Comparison of ENCODE assay signal across 14 cellular contexts in genomic region chr1:13809461-13810159, GRCh38.
A peak's percentile ranks its signal among the peaks of the same experiment; 100 is the strongest.
DNase-seq lines count a peak whose midpoint lies in the region; ATAC-seq and TF ChIP-seq lines count a peak whose summit lies in the region.
"Had no signal": no experiment of that assay in that cellular context is flagged by ENCODE, and none has a peak within 500 bp of the region (broad histone marks: within the 10 kb centered on the region; RNA-seq: fewer than 3 reads in every experiment).

No MANE protein-coding gene starts in this region.

- intact Hi-C loops in activated CD4-positive, alpha-beta T cell treated with anti-CD3 and anti-CD28 coated beads for 36 hours (cut with DNase I, micrococcal nuclease), result loop anchor here (10.0 kb wide), 2 partner anchors 115 to 155 kb away; no protein-coding TSS in a partner anchor
- intact Hi-C loops in lower leg skin (cut with DNase I; ENCODE audit: low total_unique reads), result no loop called here
- intact Hi-C loops in PC-9 (cut with micrococcal nuclease; ENCODE audit: unreplicated experiment), result loop anchor here (5.0 kb wide), 2 partner anchors 62 to 142 kb away; no protein-coding TSS in a partner anchor

- no peaks in the 10 kb centered on the region for H3K27me3 ChIP-seq in PC-9 (ENCODE audit: insufficient read depth, low read depth)
- H3K27me3 ChIP-seq: SJCRH30 had no signal

- TF ChIP-seq CTCF in GM12864 (IDR thresholded peaks at IDR 0.05; ENCODE audit: low read depth, low read length, missing control alignments), result peak; percentile 25
- no peak for TF ChIP-seq CTCF in lower leg skin (IDR thresholded peaks at IDR 0.05)
- no peak for TF ChIP-seq CTCF in PC-9 (conservative IDR thresholded peaks at IDR 0.05)

- H3K36me3 Mint-ChIP-seq in activated CD4-positive, alpha-beta T cell treated with anti-CD3 and anti-CD28 coated beads for 36 hours (ENCODE audit: low read depth), result no peaks in the 10 kb centered on the region
- peaks cover 0 to 5% (median 0%) of the 10 kb centered on the region in 3 donors for H3K36me3 Mint-ChIP-seq in immature natural killer cell

- H3K4me3 Mint-ChIP-seq in activated CD4-positive, alpha-beta T cell treated with anti-CD3 and anti-CD28 coated beads for 36 hours, result no peak overlapping the region
- peak overlapping the region in 1 of 5 donors; percentile 3 for H3K4me3 Mint-ChIP-seq in immature natural killer cell

- H3K4me2 ChIP-seq in PC-9, result no peak overlapping the region

- ATAC-seq in activated CD4-positive, alpha-beta T cell treated with anti-CD3 and anti-CD28 coated beads for 36 hours, result peak; percentile 42

- CTCF ChIA-PET in activated CD4-positive, alpha-beta T cell treated with anti-CD3 and anti-CD28 coated beads for 36 hours (lab: Charles Lee), result interaction anchor here (1.3 kb wide), 1 partner anchor 144 kb away, joined by 3 read pairs; no protein-coding TSS in a partner anchor
- CTCF ChIA-PET in PC-9 (lab: Charles Lee), result no interaction called here

- no peaks in the 10 kb centered on the region for H3F3A ChIP-seq in PC-9 (ENCODE audit: insufficient read depth, low read depth)

- TF ChIP-seq POLR2A in lower leg skin (IDR thresholded peaks at IDR 0.05), result no peak

- H3K27ac ChIP-seq in PC-9, result no peak overlapping the region
- H3K27ac ChIP-seq: SJCRH30, thoracic aorta had no signal

- H3K4me1 ChIP-seq in PC-9 (replicated peaks; ENCODE audit: insufficient read depth), result no peaks in the 10 kb centered on the region
- H3K4me1 ChIP-seq: SJCRH30 had no signal

- POLR2A ChIA-PET in activated CD4-positive, alpha-beta T cell treated with anti-CD3 and anti-CD28 coated beads for 36 hours (lab: Charles Lee), result no interaction called here
- POLR2A ChIA-PET in PC-9 (lab: Charles Lee; ENCODE audit: unreplicated experiment), result no interaction called here

- H3K4me3 ChIP-seq in GM12864 (ENCODE audit: low read depth, low read length) (no peak overlapping the region), lower leg skin (ENCODE audit: low read depth, poor library complexity, severe bottlenecking) (no peak overlapping the region), PC-9 (no peak overlapping the region)
- H3K4me3 ChIP-seq: SJCRH30, thoracic aorta had no signal

- DNase-seq in activated CD4-positive, alpha-beta T cell treated with anti-CD3 and anti-CD28 coated beads for 36 hours, result peak; percentile 35
- no peak for DNase-seq in activated CD4-positive, alpha-beta T cell treated with anti-CD3 and anti-CD28 coated beads, Interleukin-2, amount 50 U/mL, for 4 hours
- no peak for DNase-seq in GM12864 (ENCODE audit: low read depth)
- peak; percentile 19 for DNase-seq in SW480 (ENCODE audit: low spot score)
- peak; percentile 30 to 33 (median 32) for DNase-seq in immature natural killer cell
- no peak for DNase-seq in lower leg skin (ENCODE audit: low spot score in 2 of 2)
- DNase-seq in PC-9, result no peak
- DNase-seq in HPDE6-E6E7 (ENCODE audit: extremely low spot score), result no peak
- DNase-seq: activated CD4-positive, alpha-beta T cell treated with anti-CD3 and anti-CD28 coated beads for 4 hours; amniotic stem cell; dermis blood vessel endothelial cell; MM.1S had no signal

- H3K36me3 ChIP-seq in PC-9 (ENCODE audit: low read depth), result no peaks in the 10 kb centered on the region
- H3K36me3 ChIP-seq: SJCRH30 had no signal

- WGBS in lower leg skin, 2 donors, result 78 to 86% methylated on average over 15 of the region's 15 CpGs

- no peaks in the 10 kb centered on the region for H3K9me3 ChIP-seq in PC-9 (ENCODE audit: insufficient read depth, low read depth)
- H3K9me3 ChIP-seq: SJCRH30, thoracic aorta had no signal

- no peaks in the 10 kb centered on the region for H3K79me2 ChIP-seq in PC-9 (ENCODE audit: low read depth)

- no peaks in the 10 kb centered on the region for H3K9me3 Mint-ChIP-seq in activated CD4-positive, alpha-beta T cell treated with anti-CD3 and anti-CD28 coated beads for 36 hours (ENCODE audit: low read depth)
- no peaks in the 10 kb centered on the region for H3K9me3 Mint-ChIP-seq in immature natural killer cell

- BruUV-seq in PC-9 (replicated peaks; lab: Mats Ljungman, UMichigan), result no TSS peak

- H3K4me1 Mint-ChIP-seq in activated CD4-positive, alpha-beta T cell treated with anti-CD3 and anti-CD28 coated beads for 36 hours, result peaks cover 15% of the 10 kb centered on the region
- peaks cover 71 to 81% of the 10 kb centered on the region in 2 donors for H3K4me1 Mint-ChIP-seq in immature natural killer cell

- no peaks in the 10 kb centered on the region for H3K9me2 ChIP-seq in PC-9 (ENCODE audit: insufficient read depth)

- no peaks in the 10 kb centered on the region for H4K20me1 ChIP-seq in PC-9 (ENCODE audit: insufficient read depth)

- no peak overlapping the region for H2AFZ ChIP-seq in PC-9

- no peak overlapping the region for H3K27ac Mint-ChIP-seq in activated CD4-positive, alpha-beta T cell treated with anti-CD3 and anti-CD28 coated beads for 36 hours
- peak overlapping the region; percentile 29 to 80 (median 60) for H3K27ac Mint-ChIP-seq in immature natural killer cell

- no peaks in the 10 kb centered on the region for H3K27me3 Mint-ChIP-seq in activated CD4-positive, alpha-beta T cell treated with anti-CD3 and anti-CD28 coated beads for 36 hours
- peaks cover 0 to 6% (median 2%) of the 10 kb centered on the region in 3 donors for H3K27me3 Mint-ChIP-seq in immature natural killer cell (ENCODE audit: low read depth in 3 of 3)

Comparison
In these comparisons a context has a peak if more than half of its experiments do, and no peak if none do; other contexts are left out.
1. DNase-seq: peak in activated CD4-positive, alpha-beta T cell treated with anti-CD3 and anti-CD28 coated beads for 36 hours (single experiment), SW480 (single experiment) and immature natural killer cell (3 of 3); none in activated CD4-positive, alpha-beta T cell treated with anti-CD3 and anti-CD28 coated beads, Interleukin-2, amount 50 U/mL, for 4 hours (0 of 2), GM12864 (single experiment), lower leg skin (0 of 2), PC-9 (0 of 2) and HPDE6-E6E7 (single experiment).